15 cellular contexts compared by ENCODE assay signal in the genomic region with DNA sequence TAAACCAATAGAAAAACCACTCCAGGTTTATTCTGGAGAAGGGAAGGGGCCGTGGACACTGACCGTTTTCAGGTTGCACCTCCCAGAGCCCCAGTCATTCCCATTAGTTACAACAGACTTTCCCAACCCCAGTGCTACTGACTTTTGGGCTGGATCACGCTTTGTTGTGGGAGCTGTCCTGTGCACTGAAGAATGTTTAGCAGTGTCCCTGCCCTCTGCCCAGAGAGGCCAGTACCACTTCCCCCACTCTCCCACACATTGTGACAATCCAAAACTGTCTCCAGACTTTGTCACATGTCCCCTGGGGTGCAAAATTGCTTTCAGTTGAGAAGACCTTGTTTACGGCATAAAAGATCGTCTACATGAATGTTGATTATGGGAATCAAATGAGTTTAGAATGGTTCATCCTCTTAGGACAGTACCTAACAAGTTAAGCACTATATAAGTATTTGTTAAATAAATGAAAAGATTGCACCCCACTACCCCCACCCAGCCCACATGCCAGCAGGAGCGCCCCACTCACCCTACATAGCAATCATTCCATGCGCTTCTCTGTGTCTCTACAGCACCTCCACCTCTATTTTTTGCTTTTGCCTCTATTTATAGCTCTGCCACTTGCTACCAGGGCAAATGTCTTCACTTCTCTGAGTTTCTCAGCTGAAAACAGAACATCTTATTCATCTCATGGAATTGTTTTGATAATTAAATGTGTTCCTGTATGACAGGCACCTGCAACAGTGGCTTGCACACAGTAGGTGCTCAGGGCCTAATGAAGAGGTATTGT.
A peak's percentile ranks its signal among the peaks of the same experiment; 100 is the strongest.
DNase-seq lines count a peak whose midpoint lies in the region; ATAC-seq and TF ChIP-seq lines count a peak whose summit lies in the region.
"Had no signal": no experiment of that assay in that cellular context is flagged by ENCODE, and none has a peak within 500 bp of the region (broad histone marks: within the 10 kb centered on the region; RNA-seq: fewer than 3 reads in every experiment).

No MANE protein-coding gene starts in this region.

- 38 to 50% (median 46%) methylated on average over 7 of the region's 7 CpGs for WGBS in heart left ventricle, 4 donors

- H3K36me3 ChIP-seq in heart left ventricle: no peaks in the 10 kb centered on the region
- H3K36me3 ChIP-seq in lower lobe of right lung: no peaks in the 10 kb centered on the region
- H3K36me3 ChIP-seq in gastrocnemius medialis: no peaks in the 10 kb centered on the region

- intact Hi-C loops in heart left ventricle (cut with DNase I): loop anchor here in 8 of 10 donors (1.0 to 10.0 kb wide), 10 partner anchors 96 to 711 kb away; no protein-coding TSS in a partner anchor
- intact Hi-C loops in lower lobe of right lung (cut with DNase I): no loop called here
- intact Hi-C loops in gastrocnemius medialis (cut with DNase I; ENCODE audit: low total_unique reads): loop anchor here (1.0 to 10.0 kb wide), 3 partner anchors 34 to 338 kb away; no protein-coding TSS in a partner anchor

- DNase-seq in heart left ventricle (no peak), lower lobe of right lung (no peak), gastrocnemius medialis (peak in 1 of 2 donors; percentile 13)
- DNase-seq in stimulated activated naive CD8-positive, alpha-beta T cell treated with anti-CD3 and anti-CD28 coated beads, Interleukin-15, Interleukin-2, amounts not matched to agents 100 U/mL and 50 U/mL, for 24 hours: no peak
- DNase-seq: activated B cell treated with CpG ODN at 0.5 μM for 24 hours; activated CD8-positive, alpha-beta memory T cell treated with anti-CD3 and anti-CD28 coated beads, Interleukin-2, amount 50 U/mL, for 4 hours; activated naive CD8-positive, alpha-beta T cell treated with anti-CD3 and anti-CD28 coated beads, Interleukin-2, amount 10 ng/mL, durations not matched to agents 7 days and 5 days; KG1; NCI-H1694; stimulated activated CD8-positive, alpha-beta memory T cell treated with anti-CD3 and anti-CD28 coated beads, Interleukin-4, amount 100 ng/mL, for 48 hours had no signal

- H3K27me3 ChIP-seq in heart left ventricle (peaks cover 0 to 2% (median 0%) of the 10 kb centered on the region in 9 donors), lower lobe of right lung (ENCODE audit: low read depth) (no peaks in the 10 kb centered on the region), gastrocnemius medialis (no peaks in the 10 kb centered on the region)

- in situ Hi-C loops in gastrocnemius medialis (cut with MboI; ENCODE audit: low sequenced_read_pairs in 4 of 4): loop anchor here (5.0 to 10.0 kb wide), 2 partner anchors 98 to 101 kb away; no protein-coding TSS in a partner anchor

- H3K9me3 ChIP-seq in heart left ventricle (no peaks in the 10 kb centered on the region), lower lobe of right lung (no peaks in the 10 kb centered on the region), gastrocnemius medialis (no peaks in the 10 kb centered on the region)

- H3K27ac ChIP-seq in heart left ventricle (peak overlapping the region in 9 of 12 donors; percentile 11 to 75 (median 61)), lower lobe of right lung (peak overlapping the region; percentile 28), gastrocnemius medialis (peak overlapping the region; percentile 69 to 89 (median 75))
- H3K27ac ChIP-seq: coronary artery had no signal

- no peak for TF ChIP-seq CTCF in heart left ventricle (IDR thresholded peaks at IDR 0.05)
- no peak for TF ChIP-seq CTCF in lower lobe of right lung (IDR thresholded peaks at IDR 0.05)
- no peak for TF ChIP-seq CTCF in gastrocnemius medialis (IDR thresholded peaks at IDR 0.05 in 4 of 5, conservative IDR thresholded peaks at IDR 0.05 in 1 of 5)

- TF ChIP-seq POLR2A in heart left ventricle (IDR thresholded peaks at IDR 0.05): no peak
- TF ChIP-seq POLR2A in gastrocnemius medialis (IDR thresholded peaks at IDR 0.05): no peak

- H3K4me1 ChIP-seq in heart left ventricle (peaks cover 0 to 19% (median 5%) of the 10 kb centered on the region in 12 donors), lower lobe of right lung (peaks cover 31% of the 10 kb centered on the region), gastrocnemius medialis (peaks cover 39 to 41% of the 10 kb centered on the region in 2 donors)

- H3K4me3 ChIP-seq in heart left ventricle (peak overlapping the region in 2 of 12 donors; percentile 7 to 27), lower lobe of right lung (no peak overlapping the region), gastrocnemius medialis (no peak overlapping the region)
- H3K4me3 ChIP-seq: coronary artery had no signal

- ATAC-seq in SK-N-SH treated with all-trans-retinoic acid at 6 μM for 48 hours: peak; percentile 36; the same call in 2 of the 3 replicates
- ATAC-seq in heart left ventricle: peak; percentile 47 to 77 (median 68)
- ATAC-seq in lower lobe of right lung: peak; percentile 30 to 49
- ATAC-seq in gastrocnemius medialis: peak in 1 of 2 donors; percentile 24
- no peak for ATAC-seq in GM19463 (IDR thresholded peaks at IDR 0.05; ENCODE audit: unreplicated experiment)
- ATAC-seq in HG03457 (IDR thresholded peaks at IDR 0.05; ENCODE audit: unreplicated experiment): no peak
- ATAC-seq in HG03439 (IDR thresholded peaks at IDR 0.05; ENCODE audit: unreplicated experiment): no peak
- ATAC-seq in stimulated activated naive CD8-positive, alpha-beta T cell treated with anti-CD3 and anti-CD28 coated beads, Interleukin-15, Interleukin-2, amounts not matched to agents 100 U/mL and 50 U/mL, for 24 hours: no peak

TF ChIP-seq in SK-N-SH treated with all-trans-retinoic acid at 6 μM for 48 hours, 23 proteins besides CTCF, POLR2A, EP300 and RAD21:
- TF ChIP-seq ZC3H10 (CRISPR knock-in tag; IDR thresholded peaks at IDR 0.05) (no peak), PATZ1 (CRISPR knock-in tag; IDR thresholded peaks at IDR 0.05; ENCODE audit: borderline replicate concordance) (no peak), ARNTL (CRISPR knock-in tag; IDR thresholded peaks at IDR 0.05; ENCODE audit: borderline replicate concordance, low read depth) (no peak), POU6F1 (CRISPR knock-in tag; IDR thresholded peaks at IDR 0.05; ENCODE audit: borderline replicate concordance, low read depth) (no peak), RARB (CRISPR knock-in tag; IDR thresholded peaks at IDR 0.05) (no peak), ZNF70 (CRISPR knock-in tag; IDR thresholded peaks at IDR 0.05) (no peak), PPARA (CRISPR knock-in tag; IDR thresholded peaks at IDR 0.05; ENCODE audit: borderline replicate concordance) (no peak), OSR1 (CRISPR knock-in tag; IDR thresholded peaks at IDR 0.05) (no peak)

Comparison
In these comparisons a context has a peak if more than half of its experiments do, and no peak if none do; other contexts are left out.
1. ATAC-seq: peak in SK-N-SH treated with all-trans-retinoic acid at 6 μM for 48 hours (single experiment), heart left ventricle (4 of 4) and lower lobe of right lung (2 of 2); none in GM19463 (single experiment), HG03457 (single experiment), HG03439 (single experiment) and stimulated activated naive CD8-positive, alpha-beta T cell treated with anti-CD3 and anti-CD28 coated beads, Interleukin-15, Interleukin-2, amounts not matched to agents 100 U/mL and 50 U/mL, for 24 hours (single experiment).
2. Peak in every context shown above with its lines, with median percentiles within 50 percentile points of each other: H3K27ac ChIP-seq.